ENCODE assay signal across 8 cellular contexts in the genomic region with DNA sequence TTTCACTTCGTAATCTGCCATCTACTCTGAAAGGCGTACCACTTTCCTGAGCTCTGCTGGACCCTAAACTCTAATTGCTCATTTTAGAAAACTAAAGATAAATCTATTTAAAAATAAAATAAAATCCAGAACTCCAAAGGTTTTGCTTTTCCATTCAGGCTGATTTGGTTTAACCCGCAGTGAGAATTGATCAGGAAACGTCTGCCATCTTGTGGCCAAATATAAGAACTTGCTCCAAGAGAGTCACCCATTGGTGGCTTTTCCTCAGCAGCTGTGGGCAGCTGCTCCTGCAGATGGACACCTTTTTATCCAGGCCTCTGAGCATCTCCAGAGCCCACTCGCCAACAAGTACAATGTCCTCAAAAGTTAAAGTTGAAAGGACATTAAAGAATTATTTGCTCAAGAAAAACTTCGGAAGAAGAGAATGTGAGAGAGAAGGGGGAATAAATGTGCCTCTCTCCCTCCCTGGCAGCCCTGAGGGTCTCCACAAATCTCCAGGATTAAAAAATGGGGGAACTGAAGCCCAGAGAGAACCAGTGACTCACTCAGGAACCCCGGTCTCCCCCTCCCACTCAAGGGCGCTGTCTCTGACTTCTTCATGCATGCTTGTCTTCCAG. TPM values are rescaled to one million over a fixed set of nuclear protein-coding genes. Genes with fewer than 3 reads are reported as not detected.
DNase-seq lines count a peak whose midpoint lies in the region; ATAC-seq and TF ChIP-seq lines count a peak whose summit lies in the region.

No MANE protein-coding gene starts in this region.

- ATAC-seq in CD4-positive, alpha-beta T cell (ENCODE audit: poor library complexity) = no peak
- peak; percentile 58 for ATAC-seq in GM18867 (IDR thresholded peaks at IDR 0.05; ENCODE audit: unreplicated experiment)
- peak; percentile 74 for ATAC-seq in HG03175 (IDR thresholded peaks at IDR 0.05; ENCODE audit: unreplicated experiment)
- ATAC-seq in GM19397 (IDR thresholded peaks at IDR 0.05; ENCODE audit: unreplicated experiment) = no peak

- no peak for DNase-seq in CD4-positive, alpha-beta T cell
- DNase-seq in NCI-H446 (lab: John Stamatoyannopoulos, UW) (peak; percentile 45 to 84), globus pallidus (ENCODE audit: low spot score) (peak; percentile 56), progenitor cell of endocrine pancreas (ENCODE audit: low spot score, unreplicated experiment) (no peak)
- DNase-seq in activated T-cell treated with anti-CD3 and anti-CD28 coated beads, Interleukin-2, amount 50 U/mL, for 24 hours = peak; percentile 38

- H3K27me3 Mint-ChIP-seq in CD4-positive, alpha-beta T cell = peaks cover 10% of the 10 kb centered on the region
- peaks cover 7% of the 10 kb centered on the region for H3K27me3 Mint-ChIP-seq in activated T-cell treated with anti-CD3 and anti-CD28 coated beads, Interleukin-2, amount 50 U/mL, for 24 hours
- peaks cover 8% of the 10 kb centered on the region for H3K27me3 Mint-ChIP-seq in progenitor cell of endocrine pancreas

- TF ChIP-seq CTCF in CD4-positive, alpha-beta T cell (IDR thresholded peaks at IDR 0.05) = peak; percentile 75
- peak; percentile 80 for TF ChIP-seq CTCF in progenitor cell of endocrine pancreas (IDR thresholded peaks at IDR 0.05; ENCODE audit: unreplicated experiment)

- H3K9me3 Mint-ChIP-seq in CD4-positive, alpha-beta T cell = no peaks in the 10 kb centered on the region
- no peaks in the 10 kb centered on the region for H3K9me3 Mint-ChIP-seq in activated T-cell treated with anti-CD3 and anti-CD28 coated beads, Interleukin-2, amount 50 U/mL, for 24 hours
- no peaks in the 10 kb centered on the region for H3K9me3 Mint-ChIP-seq in progenitor cell of endocrine pancreas (ENCODE audit: low read depth)

- H3K9me3 ChIP-seq in CD4-positive, alpha-beta T cell (ENCODE audit: control insufficient read depth, low read length) = no peaks in the 10 kb centered on the region

- CTCF ChIA-PET in CD4-positive, alpha-beta T cell (lab: Charles Lee) = interaction anchor here (0.7 to 1.4 kb wide), 3 partner anchors 20 to 770 kb away, joined by 3 to 4 read pairs (median 4); a partner anchor contains a TSS

- no peaks in the 10 kb centered on the region for H3K36me3 Mint-ChIP-seq in CD4-positive, alpha-beta T cell (ENCODE audit: low read depth)
- no peaks in the 10 kb centered on the region for H3K36me3 Mint-ChIP-seq in activated T-cell treated with anti-CD3 and anti-CD28 coated beads, Interleukin-2, amount 50 U/mL, for 24 hours (ENCODE audit: low read depth)
- no peaks in the 10 kb centered on the region for H3K36me3 Mint-ChIP-seq in progenitor cell of endocrine pancreas (ENCODE audit: insufficient read depth)

- POLR2A ChIA-PET in CD4-positive, alpha-beta T cell (lab: Charles Lee) = no interaction called here

- H3K27ac Mint-ChIP-seq in CD4-positive, alpha-beta T cell = no peak overlapping the region
- H3K27ac Mint-ChIP-seq in activated T-cell treated with anti-CD3 and anti-CD28 coated beads, Interleukin-2, amount 50 U/mL, for 24 hours = no peak overlapping the region
- H3K27ac Mint-ChIP-seq in progenitor cell of endocrine pancreas = no peak overlapping the region

- no peak overlapping the region for H3K27ac ChIP-seq in CD4-positive, alpha-beta T cell (ENCODE audit: low read depth, low read length)

- no peaks in the 10 kb centered on the region for H3K27me3 ChIP-seq in CD4-positive, alpha-beta T cell (ENCODE audit: control insufficient read depth, insufficient read depth, low read length)

- intact Hi-C loops in CD4-positive, alpha-beta T cell (cut with DNase I, micrococcal nuclease) = loop anchor here (2.0 to 10.0 kb wide), 4 partner anchors 428 to 1494 kb away; no protein-coding TSS in a partner anchor

- no peaks in the 10 kb centered on the region for H3K4me1 Mint-ChIP-seq in CD4-positive, alpha-beta T cell (ENCODE audit: low read depth)
- H3K4me1 Mint-ChIP-seq in activated T-cell treated with anti-CD3 and anti-CD28 coated beads, Interleukin-2, amount 50 U/mL, for 24 hours (ENCODE audit: low read depth) = peaks cover 8% of the 10 kb centered on the region
- no peaks in the 10 kb centered on the region for H3K4me1 Mint-ChIP-seq in progenitor cell of endocrine pancreas (ENCODE audit: low read depth)

- H3K4me3 Mint-ChIP-seq in CD4-positive, alpha-beta T cell = no peak overlapping the region
- H3K4me3 Mint-ChIP-seq in activated T-cell treated with anti-CD3 and anti-CD28 coated beads, Interleukin-2, amount 50 U/mL, for 24 hours = no peak overlapping the region
- H3K4me3 Mint-ChIP-seq in progenitor cell of endocrine pancreas (ENCODE audit: low read depth) = no peak overlapping the region

RNA-seq across cellular contexts. Expression of a gene that starts 4.1 kb away (rescaled TPM):
- total RNA-seq in CD4-positive, alpha-beta T cell = under 1 TPM; 0.19 to 0.34 TPM
- 0.22 TPM in 1 of 2 replicates, not detected in the other for total RNA-seq in progenitor cell of endocrine pancreas

RNA-seq across cellular contexts. Expression of a gene that starts 20.3 kb away (rescaled TPM):
- 10 to 100 TPM; 34.4 to 34.7 TPM for total RNA-seq in CD4-positive, alpha-beta T cell
- total RNA-seq in progenitor cell of endocrine pancreas = 52.6 and 53.3 TPM in 2 replicates

Comparison
In these comparisons a context has a peak if more than half of its experiments do, and no peak if none do; other contexts are left out.
1. ATAC-seq: peak in GM18867 (single experiment) and HG03175 (single experiment); none in CD4-positive, alpha-beta T cell (single experiment) and GM19397 (single experiment).
2. DNase-seq: peak in NCI-H446 (2 of 2), activated T-cell treated with anti-CD3 and anti-CD28 coated beads, Interleukin-2, amount 50 U/mL, for 24 hours (single experiment) and globus pallidus (single experiment); none in CD4-positive, alpha-beta T cell (0 of 10) and progenitor cell of endocrine pancreas (single experiment).